In the genomic region with DNA sequence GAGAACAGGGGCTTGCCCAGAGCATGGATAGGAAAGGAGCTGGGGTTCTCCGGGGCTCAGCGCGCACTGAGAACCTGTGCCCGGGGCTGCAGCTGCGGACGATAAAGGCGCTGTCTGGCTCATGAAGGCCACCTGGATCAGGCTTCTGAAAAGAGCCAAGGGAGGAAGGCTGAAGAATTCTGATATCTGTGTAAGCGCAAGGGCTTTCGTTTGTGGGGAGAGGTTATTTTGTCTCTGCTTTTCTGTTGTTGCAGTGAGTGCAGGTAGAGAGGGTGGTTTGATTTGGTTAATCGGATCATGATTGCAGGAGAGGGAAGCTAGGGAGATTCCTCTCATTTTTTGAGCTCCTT, we compare ENCODE assay signal across 8 cellular contexts.
A peak's percentile ranks its signal among the peaks of the same experiment; 100 is the strongest.
DNase-seq lines count a peak whose midpoint lies in the region; ATAC-seq and TF ChIP-seq lines count a peak whose summit lies in the region.

No MANE protein-coding gene starts in this region.

- peaks cover 15% of the 10 kb centered on the region for H3K27me3 Mint-ChIP-seq in activated CD8-positive, alpha-beta memory T cell treated with anti-CD3 and anti-CD28 coated beads, Interleukin-2, amount 10 ng/mL, durations not matched to agents 7 days and 5 days

- no peaks in the 10 kb centered on the region for H3K9me3 ChIP-seq in iPS-18a (ENCODE audit: control insufficient read depth, low read depth, low read length)
- H3K9me3 ChIP-seq in thoracic aorta = no peaks in the 10 kb centered on the region

- H3K4me3 ChIP-seq in iPS-18a (ENCODE audit: low read length) = peak overlapping the region; percentile 86
- H3K4me3 ChIP-seq in thoracic aorta = peak overlapping the region; percentile 58

- DNase-seq in activated CD8-positive, alpha-beta memory T cell treated with anti-CD3 and anti-CD28 coated beads, Interleukin-2, amount 10 ng/mL, durations not matched to agents 7 days and 5 days = no peak
- no peak for DNase-seq in activated CD8-positive, alpha-beta memory T cell treated with anti-CD3 and anti-CD28 coated beads for 24 hours
- peak; percentile 3 for DNase-seq in SK-N-DZ (ENCODE audit: low spot score)
- no peak for DNase-seq in thoracic aorta (ENCODE audit: low spot score)
- no peak for DNase-seq in OCI-M2 (lab: John Stamatoyannopoulos, UW; ENCODE audit: unreplicated experiment)
- no peak for DNase-seq in SKM-1 (lab: John Stamatoyannopoulos, UW; ENCODE audit: unreplicated experiment)

- ATAC-seq in activated CD8-positive, alpha-beta memory T cell treated with anti-CD3 and anti-CD28 coated beads, Interleukin-2, amount 10 ng/mL, durations not matched to agents 7 days and 5 days = no peak
- no peak for ATAC-seq in thoracic aorta (ENCODE audit: insufficient number of reproducible peaks, low FRiP score, low read depth)
- ATAC-seq in activated CD4-positive, CD25-positive, alpha-beta regulatory T cell treated with anti-CD3 and anti-CD28 coated beads, Interleukin-2, amount 50 U/mL, for 24 hours = no peak

- TF ChIP-seq CTCF in thoracic aorta (IDR thresholded peaks at IDR 0.05) = no peak

- H3K4me3 Mint-ChIP-seq in activated CD8-positive, alpha-beta memory T cell treated with anti-CD3 and anti-CD28 coated beads, Interleukin-2, amount 10 ng/mL, durations not matched to agents 7 days and 5 days = peak overlapping the region; percentile 2

- H3K4me1 ChIP-seq in iPS-18a (ENCODE audit: control insufficient read depth, low read depth, low read length) (peaks cover 7% of the 10 kb centered on the region), thoracic aorta (ENCODE audit: control insufficient read depth in 1 of 2, low read depth in 2 of 2) (no peaks in the 10 kb centered on the region)

- H3K27ac ChIP-seq in iPS-18a (ENCODE audit: low read length) (no peak overlapping the region), thoracic aorta (no peak overlapping the region)

- H3K27ac Mint-ChIP-seq in activated CD8-positive, alpha-beta memory T cell treated with anti-CD3 and anti-CD28 coated beads, Interleukin-2, amount 10 ng/mL, durations not matched to agents 7 days and 5 days = no peak overlapping the region

- H3K4me1 Mint-ChIP-seq in activated CD8-positive, alpha-beta memory T cell treated with anti-CD3 and anti-CD28 coated beads, Interleukin-2, amount 10 ng/mL, durations not matched to agents 7 days and 5 days = peaks cover 5% of the 10 kb centered on the region

- H3K36me3 ChIP-seq in iPS-18a (ENCODE audit: control insufficient read depth, low read depth, low read length) (no peaks in the 10 kb centered on the region), thoracic aorta (no peaks in the 10 kb centered on the region)

- CTCF ChIA-PET in activated CD8-positive, alpha-beta memory T cell treated with anti-CD3 and anti-CD28 coated beads, Interleukin-2, amount 10 ng/mL, durations not matched to agents 7 days and 5 days (lab: Charles Lee) = interaction anchor here (1.3 kb wide), 1 partner anchor 10 kb away, joined by 3 read pairs; no protein-coding TSS in a partner anchor

- no peaks in the 10 kb centered on the region for H3K9me3 Mint-ChIP-seq in activated CD8-positive, alpha-beta memory T cell treated with anti-CD3 and anti-CD28 coated beads, Interleukin-2, amount 10 ng/mL, durations not matched to agents 7 days and 5 days (ENCODE audit: low read depth)

- H3K27me3 ChIP-seq in iPS-18a (ENCODE audit: control insufficient read depth, insufficient read depth, low read length) = peaks cover 20% of the 10 kb centered on the region
- H3K27me3 ChIP-seq in thoracic aorta (replicated peaks; ENCODE audit: insufficient read depth) = no peaks in the 10 kb centered on the region

- peak overlapping the region; percentile 43 for H3K9ac ChIP-seq in iPS-18a (ENCODE audit: low read length)

- H3K36me3 Mint-ChIP-seq in activated CD8-positive, alpha-beta memory T cell treated with anti-CD3 and anti-CD28 coated beads, Interleukin-2, amount 10 ng/mL, durations not matched to agents 7 days and 5 days = no peaks in the 10 kb centered on the region
